ENCODE assay signal across 22 cellular contexts in genomic region chr6:87794922-87795885, GRCh38.
DNase-seq lines count a peak whose midpoint lies in the region; ATAC-seq and TF ChIP-seq lines count a peak whose summit lies in the region.
"Had no signal": no experiment of that assay in that cellular context is flagged by ENCODE, and none has a peak within 500 bp of the region (broad histone marks: within the 10 kb centered on the region; RNA-seq: fewer than 3 reads in every experiment).

No MANE protein-coding gene starts in this region.

- H3K9ac ChIP-seq in mammary epithelial cell (ENCODE audit: insufficient read depth, low read length) (no peak overlapping the region), MM.1S (ENCODE audit: low read length) (no peak overlapping the region)

- intact Hi-C loops in mammary epithelial cell (cut with micrococcal nuclease) = loop anchor here (5.0 to 10.0 kb wide), 3 partner anchors 208 to 660 kb away; partner anchors contain the start of genes CFAP206 and RARS2
- intact Hi-C loops in mucosa of descending colon (cut with DNase I, micrococcal nuclease) = no loop called here

- H3K4me3 Mint-ChIP-seq in IgD-negative memory B cell = peak overlapping the region in 2 of 4 donors; percentile 12 to 24
- H3K4me3 Mint-ChIP-seq in activated naive CD8-positive, alpha-beta T cell treated with anti-CD3 and anti-CD28 coated beads, Interleukin-2, amount 50 U/mL, for 24 hours = no peak overlapping the region
- H3K4me3 Mint-ChIP-seq: activated CD4-positive, alpha-beta memory T cell treated with anti-CD3 and anti-CD28 coated beads for 36 hours; CD8-positive, alpha-beta T cell; H9; T-helper 17 cell had no signal

- H4K20me1 ChIP-seq in mammary epithelial cell (ENCODE audit: insufficient read depth, low read length) = no peaks in the 10 kb centered on the region
- no peaks in the 10 kb centered on the region for H4K20me1 ChIP-seq in MM.1S (ENCODE audit: insufficient read depth, low read length)

- H3K4me3 ChIP-seq in mammary epithelial cell (replicated peaks in 1 of 3; ENCODE audit: insufficient read depth in 1 of 3, low read depth in 2 of 3, low read length in 3 of 3) (no peak overlapping the region), mucosa of descending colon (no peak overlapping the region), MM.1S (ENCODE audit: low read length) (no peak overlapping the region)
- H3K4me3 ChIP-seq: PC-9, psoas muscle, SJSA1 had no signal

- 30% methylated on average over 10 of the region's 11 CpGs for WGBS in mammary epithelial cell (ENCODE audit: low coverage, missing lambda C conversion rate)

- peak overlapping the region in 2 of 3 donors; percentile 48 to 65 for H3K27ac Mint-ChIP-seq in IgD-negative memory B cell
- H3K27ac Mint-ChIP-seq in activated naive CD8-positive, alpha-beta T cell treated with anti-CD3 and anti-CD28 coated beads, Interleukin-2, amount 50 U/mL, for 24 hours = no peak overlapping the region
- H3K27ac Mint-ChIP-seq: activated CD4-positive, alpha-beta memory T cell treated with anti-CD3 and anti-CD28 coated beads for 36 hours; CD8-positive, alpha-beta T cell; T-helper 17 cell had no signal

- CTCF ChIA-PET in mammary epithelial cell (lab: Charles Lee; ENCODE audit: low non-redundant PET) = no interaction called here

- no peaks in the 10 kb centered on the region for H3K9me3 Mint-ChIP-seq in IgD-negative memory B cell
- H3K9me3 Mint-ChIP-seq in activated naive CD8-positive, alpha-beta T cell treated with anti-CD3 and anti-CD28 coated beads, Interleukin-2, amount 50 U/mL, for 24 hours = no peaks in the 10 kb centered on the region
- H3K9me3 Mint-ChIP-seq: activated CD4-positive, alpha-beta memory T cell treated with anti-CD3 and anti-CD28 coated beads for 36 hours; CD8-positive, alpha-beta T cell; H9 had no signal

- no peaks in the 10 kb centered on the region for H3F3A ChIP-seq in MM.1S (ENCODE audit: insufficient read depth, low read length)

- peak; percentile 82 for ATAC-seq in mucosa of descending colon
- no peak for ATAC-seq in activated naive CD8-positive, alpha-beta T cell treated with anti-CD3 and anti-CD28 coated beads, Interleukin-2, amount 50 U/mL, for 24 hours
- ATAC-seq: CD8-positive, alpha-beta T cell; T-helper 17 cell had no signal

- no peaks in the 10 kb centered on the region for H3K36me3 ChIP-seq in mammary epithelial cell (ENCODE audit: insufficient read depth, low read length)
- no peaks in the 10 kb centered on the region for H3K36me3 ChIP-seq in mucosa of descending colon (ENCODE audit: low read depth)
- H3K36me3 ChIP-seq in MM.1S (replicated peaks; ENCODE audit: insufficient read depth, low read length) = no peaks in the 10 kb centered on the region
- H3K36me3 ChIP-seq: SJSA1 had no signal

- H3K27me3 Mint-ChIP-seq in IgD-negative memory B cell = no peaks in the 10 kb centered on the region
- peaks cover 5% of the 10 kb centered on the region for H3K27me3 Mint-ChIP-seq in activated naive CD8-positive, alpha-beta T cell treated with anti-CD3 and anti-CD28 coated beads, Interleukin-2, amount 50 U/mL, for 24 hours
- H3K27me3 Mint-ChIP-seq: T-helper 17 cell had no signal

- peaks cover 42 to 49% (median 48%) of the 10 kb centered on the region in 3 donors for H3K4me1 Mint-ChIP-seq in IgD-negative memory B cell
- H3K4me1 Mint-ChIP-seq in activated naive CD8-positive, alpha-beta T cell treated with anti-CD3 and anti-CD28 coated beads, Interleukin-2, amount 50 U/mL, for 24 hours = peaks cover 5% of the 10 kb centered on the region

- peak overlapping the region; percentile 70 for H2AFZ ChIP-seq in mammary epithelial cell (ENCODE audit: low read depth, low read length)
- no peak overlapping the region for H2AFZ ChIP-seq in MM.1S (ENCODE audit: low read length)
- H2AFZ ChIP-seq: PC-9 had no signal

- DNase-seq in ELF-1 (ENCODE audit: low read depth, low spot score) (peak; percentile 29), mammary epithelial cell (no peak), mucosa of descending colon (peak in 1 of 3 donors; percentile 7), MM.1S (no peak), COLO829 (ENCODE audit: low spot score) (no peak)
- DNase-seq in activated naive CD8-positive, alpha-beta T cell treated with anti-CD3 and anti-CD28 coated beads, Interleukin-2, amount 50 U/mL, for 24 hours = no peak
- DNase-seq: activated CD4-positive, alpha-beta memory T cell treated with anti-CD3 and anti-CD28 coated beads for 36 hours; CD8-positive, alpha-beta T cell; DMS79; dorsolateral prefrontal cortex; erythroblast; H9; NCI-H1436; NCI-H2171; NCI-H774; psoas muscle; stimulated activated CD4-positive, alpha-beta T cell treated with anti-CD3 and anti-CD28 coated beads, Interleukin-1b, Interleukin-23, amount 100 ng/mL, for 48 hours; stimulated activated naive CD4-positive, alpha-beta T cell treated with Interleukin-2 at 50 U/mL for 16 hours; T-helper 17 cell had no signal

- no peak overlapping the region for H3K27ac ChIP-seq in mammary epithelial cell (ENCODE audit: insufficient read depth, low read depth, low read length)
- H3K27ac ChIP-seq in MM.1S (ENCODE audit: low read length) = no peak overlapping the region
- H3K27ac ChIP-seq: dorsolateral prefrontal cortex, PC-9, psoas muscle, SJSA1 had no signal

- H3K36me3 Mint-ChIP-seq in IgD-negative memory B cell = no peaks in the 10 kb centered on the region
- H3K36me3 Mint-ChIP-seq in activated naive CD8-positive, alpha-beta T cell treated with anti-CD3 and anti-CD28 coated beads, Interleukin-2, amount 50 U/mL, for 24 hours (ENCODE audit: low read depth) = no peaks in the 10 kb centered on the region
- H3K36me3 Mint-ChIP-seq: activated CD4-positive, alpha-beta memory T cell treated with anti-CD3 and anti-CD28 coated beads for 36 hours; CD8-positive, alpha-beta T cell had no signal

- BruUV-seq in mammary epithelial cell (replicated peaks; lab: Mats Ljungman, UMichigan) = no TSS peak

- H3K9me2 ChIP-seq in MM.1S (replicated peaks; ENCODE audit: insufficient read depth, low read length) = no peaks in the 10 kb centered on the region

- H3K9me3 ChIP-seq in mammary epithelial cell (replicated peaks; ENCODE audit: insufficient read depth, low read length) (no peaks in the 10 kb centered on the region), mucosa of descending colon (no peaks in the 10 kb centered on the region), MM.1S (replicated peaks; ENCODE audit: insufficient read depth, low read length) (no peaks in the 10 kb centered on the region)
- H3K9me3 ChIP-seq: psoas muscle, SJSA1 had no signal

- H3K4me2 ChIP-seq in mammary epithelial cell (ENCODE audit: insufficient read depth, low read depth, low read length) (peak overlapping the region; percentile 7), MM.1S (ENCODE audit: low read depth, low read length) (no peak overlapping the region)
- H3K4me2 ChIP-seq: PC-9 had no signal

- TF ChIP-seq CTCF in mammary epithelial cell (conservative IDR thresholded peaks at IDR 0.05 in 1 of 2, IDR thresholded peaks at IDR 0.05 in 1 of 2; ENCODE audit: extremely low read depth in 1 of 2, insufficient read depth in 1 of 2, low read depth in 1 of 2, low read length in 2 of 2) (no peak), mucosa of descending colon (IDR thresholded peaks at IDR 0.05) (no peak), MM.1S (IDR thresholded peaks at IDR 0.05; ENCODE audit: low read length) (no peak)

- in situ Hi-C loops in mammary epithelial cell (cut with MboI; ENCODE audit: low sequenced_read_pairs in 2 of 2) = loop anchor here in 1 of 2 donors (5.0 to 10.0 kb wide), 2 partner anchors 93 to 210 kb away; partner anchors contain the start of genes AKIRIN2 and RARS2

- peaks cover 19% of the 10 kb centered on the region for H3K4me1 ChIP-seq in mammary epithelial cell (ENCODE audit: insufficient read depth, low read length)
- H3K4me1 ChIP-seq in mucosa of descending colon (ENCODE audit: low read depth) = no peaks in the 10 kb centered on the region
- H3K4me1 ChIP-seq in MM.1S (ENCODE audit: low read length) = peaks cover 16% of the 10 kb centered on the region
- H3K4me1 ChIP-seq: psoas muscle had no signal

- H3K27me3 ChIP-seq in mammary epithelial cell (ENCODE audit: insufficient read depth, low read length) (no peaks in the 10 kb centered on the region), MM.1S (replicated peaks; ENCODE audit: insufficient read depth, low read length) (no peaks in the 10 kb centered on the region)
- H3K27me3 ChIP-seq: dorsolateral prefrontal cortex, SJSA1 had no signal

- H3K79me2 ChIP-seq in mammary epithelial cell (ENCODE audit: insufficient read depth, low read length) = no peaks in the 10 kb centered on the region
- H3K79me2 ChIP-seq in MM.1S (ENCODE audit: low read length) = no peaks in the 10 kb centered on the region

- dilution Hi-C loops in mammary epithelial cell (cut with HindIII; ENCODE audit: low sequenced_read_pairs) = loop anchor here (5.0 kb wide), 1 partner anchor 38 kb away; no protein-coding TSS in a partner anchor
